In the genomic region with DNA sequence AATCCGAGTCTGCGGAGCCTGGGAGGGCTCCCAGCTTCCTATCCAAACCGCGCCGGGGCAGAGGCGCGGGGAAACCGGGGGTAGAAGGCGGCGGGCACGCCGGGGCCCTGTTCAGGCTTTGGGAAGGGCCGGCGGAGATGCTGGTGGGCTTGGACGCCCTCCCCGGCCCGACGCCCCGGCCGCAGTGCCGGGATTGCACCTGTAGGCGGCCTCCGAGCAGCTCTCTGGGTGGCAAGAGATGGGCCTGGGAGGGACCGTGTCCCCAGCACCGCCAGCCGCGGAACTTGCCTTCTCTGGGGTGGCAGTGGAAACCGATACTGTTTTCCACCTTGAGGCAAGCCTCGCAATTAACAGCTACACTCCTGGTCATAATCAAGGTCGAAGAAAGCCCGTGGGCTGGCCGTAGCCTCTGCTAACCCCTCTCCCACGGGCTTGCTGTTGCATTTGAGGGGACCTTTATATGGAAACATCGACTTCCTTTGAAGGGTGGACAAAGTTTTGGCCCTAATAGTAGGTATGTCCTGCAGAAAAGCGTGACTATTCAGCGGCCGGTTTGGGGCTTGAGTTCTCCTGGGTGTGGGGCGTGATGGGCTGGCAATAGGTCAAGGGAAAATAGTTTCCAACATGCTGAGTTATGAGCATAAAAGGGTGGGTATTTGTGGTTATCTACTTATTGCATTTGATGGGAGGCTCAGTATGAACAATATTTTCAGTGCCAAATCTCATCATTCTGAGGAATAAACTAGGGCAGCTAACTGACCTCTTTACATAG, we compare ENCODE assay signal across 8 cellular contexts. TPM values are rescaled to one million over a fixed set of nuclear protein-coding genes. Genes with fewer than 3 reads are reported as not detected.
DNase-seq lines count a peak whose midpoint lies in the region; ATAC-seq and TF ChIP-seq lines count a peak whose summit lies in the region.

No MANE protein-coding gene starts in this region.

- no peaks in the 10 kb centered on the region for H3K9me3 Mint-ChIP-seq in activated naive CD4-positive, alpha-beta T cell treated with anti-CD3 and anti-CD28 coated beads, Interleukin-2, amount 10 ng/mL, durations not matched to agents 7 days and 5 days
- peaks cover 2% of the 10 kb centered on the region for H3K9me3 Mint-ChIP-seq in glutamatergic neuron (ENCODE audit: unreplicated experiment)

- H3K9me3 ChIP-seq in neutrophil, result no peaks in the 10 kb centered on the region

- H3K27me3 ChIP-seq in neutrophil, result peaks cover 18% of the 10 kb centered on the region

- no peaks in the 10 kb centered on the region for H3K36me3 Mint-ChIP-seq in activated naive CD4-positive, alpha-beta T cell treated with anti-CD3 and anti-CD28 coated beads, Interleukin-2, amount 10 ng/mL, durations not matched to agents 7 days and 5 days
- no peaks in the 10 kb centered on the region for H3K36me3 Mint-ChIP-seq in glutamatergic neuron (ENCODE audit: unreplicated experiment)

- peaks cover 84% of the 10 kb centered on the region for H3K27me3 Mint-ChIP-seq in activated naive CD4-positive, alpha-beta T cell treated with anti-CD3 and anti-CD28 coated beads, Interleukin-2, amount 10 ng/mL, durations not matched to agents 7 days and 5 days
- peaks cover 2% of the 10 kb centered on the region for H3K27me3 Mint-ChIP-seq in glutamatergic neuron (ENCODE audit: unreplicated experiment)

- CTCF ChIA-PET in activated naive CD4-positive, alpha-beta T cell treated with anti-CD3 and anti-CD28 coated beads, Interleukin-2, amount 10 ng/mL, durations not matched to agents 7 days and 5 days (lab: Charles Lee), result interaction anchor here (1.6 kb wide), 1 partner anchor 9 kb away, joined by 3 read pairs; no protein-coding TSS in a partner anchor

- ATAC-seq in GM19452 (IDR thresholded peaks at IDR 0.05; ENCODE audit: unreplicated experiment) (peak; percentile 45), HG03457 (IDR thresholded peaks at IDR 0.05; ENCODE audit: unreplicated experiment) (peak; percentile 37)

- H3K36me3 ChIP-seq in neutrophil, result no peaks in the 10 kb centered on the region

- peak overlapping the region; percentile 43 for H3K4me3 Mint-ChIP-seq in activated naive CD4-positive, alpha-beta T cell treated with anti-CD3 and anti-CD28 coated beads, Interleukin-2, amount 10 ng/mL, durations not matched to agents 7 days and 5 days
- H3K4me3 Mint-ChIP-seq in glutamatergic neuron (ENCODE audit: unreplicated experiment), result peak overlapping the region; percentile 80

- peak; percentile 92 for TF ChIP-seq CTCF in glutamatergic neuron (IDR thresholded peaks at IDR 0.05; ENCODE audit: partially characterized antibody, unreplicated experiment)
- TF ChIP-seq CTCF in neutrophil (IDR thresholded peaks at IDR 0.05), result peak; percentile 88

- H3K4me3 ChIP-seq in neutrophil (ENCODE audit: low read depth in 1 of 2, low read length in 1 of 2), result peak overlapping the region; percentile 90 to 94

- peak overlapping the region; percentile 98 for H3K27ac ChIP-seq in neutrophil

- H3K27ac Mint-ChIP-seq in activated naive CD4-positive, alpha-beta T cell treated with anti-CD3 and anti-CD28 coated beads, Interleukin-2, amount 10 ng/mL, durations not matched to agents 7 days and 5 days, result no peak overlapping the region
- H3K27ac Mint-ChIP-seq in glutamatergic neuron (ENCODE audit: unreplicated experiment), result no peak overlapping the region

- H3K4me1 Mint-ChIP-seq in activated naive CD4-positive, alpha-beta T cell treated with anti-CD3 and anti-CD28 coated beads, Interleukin-2, amount 10 ng/mL, durations not matched to agents 7 days and 5 days, result peaks cover 25% of the 10 kb centered on the region
- peaks cover 11% of the 10 kb centered on the region for H3K4me1 Mint-ChIP-seq in glutamatergic neuron (ENCODE audit: low read depth, unreplicated experiment)

- DNase-seq in DMS53 (lab: John Stamatoyannopoulos, UW) (peak; percentile 88), NCI-H748 (lab: John Stamatoyannopoulos, UW; ENCODE audit: unreplicated experiment) (peak; percentile 90), glutamatergic neuron (peak; percentile 87), cortex of kidney (lab: John Stamatoyannopoulos, UW) (no peak)
- DNase-seq in activated naive CD4-positive, alpha-beta T cell treated with anti-CD3 and anti-CD28 coated beads, Interleukin-2, amount 10 ng/mL, durations not matched to agents 7 days and 5 days, result peak; percentile 54

- peaks cover 25 to 27% of the 10 kb centered on the region in 2 experiments for H3K4me1 ChIP-seq in neutrophil (ENCODE audit: control insufficient read depth in 1 of 2, insufficient read depth in 1 of 2, low read depth in 1 of 2, low read length in 1 of 2)

RNA-seq across cellular contexts. Expression of a gene that starts 1.1 kb away (rescaled TPM):
- 11.4 TPM for total RNA-seq in glutamatergic neuron (ENCODE audit: unreplicated experiment)
